Comparison of ENCODE assay signal across 13 cellular contexts in genomic region chrX:23373129-23373804, GRCh38. TPM values are rescaled to one million over a fixed set of nuclear protein-coding genes. Genes with fewer than 3 reads are reported as not detected.
DNase-seq lines count a peak whose midpoint lies in the region; ATAC-seq, FAIRE-seq and TF ChIP-seq lines count a peak whose summit lies in the region.
"Had no signal": no experiment of that assay in that cellular context is flagged by ENCODE, and none has a peak within 500 bp of the region (broad histone marks: within the 10 kb centered on the region; RNA-seq: fewer than 3 reads in every experiment).

No MANE protein-coding gene starts in this region.

- no peaks in the 10 kb centered on the region for H3K4me1 Mint-ChIP-seq in activated naive CD4-positive, alpha-beta T cell treated with anti-CD3 and anti-CD28 coated beads, Interleukin-2, amount 10 ng/mL, durations not matched to agents 7 days and 5 days
- H3K4me1 Mint-ChIP-seq: CD14-positive monocyte; central memory CD8-positive, alpha-beta T cell had no signal

- H3K27ac ChIP-seq in pancreas, result no peak overlapping the region

- H3K4me3 ChIP-seq in fibroblast of mammary gland (ENCODE audit: control insufficient read depth, low read depth, low read length) (no peak overlapping the region), pancreas (no peak overlapping the region)
- H3K4me3 ChIP-seq: K562 had no signal

- in situ Hi-C loops in Caki2 (cut with HindIII; ENCODE audit: low pct_unique_long_range_greater_than_20kb, low sequenced_read_pairs), result no loop called here

- FAIRE-seq in pancreas (lab: Jason Lieb, UNC), result peak; percentile 53
- FAIRE-seq: K562 had no signal

- ATAC-seq in pancreas (peak; percentile 44 to 78 (median 58)), HG02642 (IDR thresholded peaks at IDR 0.05; ENCODE audit: poor library complexity, unreplicated experiment) (no peak)
- ATAC-seq: K562 had no signal

- H3K4me1 ChIP-seq in pancreas, result peaks cover 0 to 13% (median 12%) of the 10 kb centered on the region in 3 donors

- no peak overlapping the region for H3K4me3 Mint-ChIP-seq in activated naive CD4-positive, alpha-beta T cell treated with anti-CD3 and anti-CD28 coated beads, Interleukin-2, amount 10 ng/mL, durations not matched to agents 7 days and 5 days
- H3K4me3 Mint-ChIP-seq: CD14-positive monocyte; central memory CD8-positive, alpha-beta T cell; T-helper 2 cell treated with Interferon-gamma antibody and Interleukin-4, amounts not matched to agents 5 μg/mL and 100 μg/mL, for 36 hours had no signal

- intact Hi-C loops in pancreas (cut with DNase I), result no loop called here

- H3K9me3 Mint-ChIP-seq in activated naive CD4-positive, alpha-beta T cell treated with anti-CD3 and anti-CD28 coated beads, Interleukin-2, amount 10 ng/mL, durations not matched to agents 7 days and 5 days, result no peaks in the 10 kb centered on the region
- H3K9me3 Mint-ChIP-seq: central memory CD8-positive, alpha-beta T cell; T-helper 2 cell treated with Interferon-gamma antibody and Interleukin-4, amounts not matched to agents 5 μg/mL and 100 μg/mL, for 36 hours had no signal

- WGBS in pancreas, 2 donors, result 30 to 44% methylated on average over 5 of the region's 5 CpGs

- H3K27ac Mint-ChIP-seq in activated naive CD4-positive, alpha-beta T cell treated with anti-CD3 and anti-CD28 coated beads, Interleukin-2, amount 10 ng/mL, durations not matched to agents 7 days and 5 days, result no peak overlapping the region
- H3K27ac Mint-ChIP-seq: CD14-positive monocyte; T-helper 2 cell treated with Interferon-gamma antibody and Interleukin-4, amounts not matched to agents 5 μg/mL and 100 μg/mL, for 36 hours had no signal

- CTCF ChIA-PET in activated naive CD4-positive, alpha-beta T cell treated with anti-CD3 and anti-CD28 coated beads, Interleukin-2, amount 10 ng/mL, durations not matched to agents 7 days and 5 days (lab: Charles Lee), result no interaction called here

- peaks cover 0 to 5% (median 0%) of the 10 kb centered on the region in 4 donors for H3K27me3 ChIP-seq in pancreas

- H3K9me3 ChIP-seq in pancreas, result no peaks in the 10 kb centered on the region

- no peaks in the 10 kb centered on the region for H3K36me3 ChIP-seq in pancreas

- no peaks in the 10 kb centered on the region for H3K27me3 Mint-ChIP-seq in activated naive CD4-positive, alpha-beta T cell treated with anti-CD3 and anti-CD28 coated beads, Interleukin-2, amount 10 ng/mL, durations not matched to agents 7 days and 5 days
- H3K27me3 Mint-ChIP-seq: central memory CD8-positive, alpha-beta T cell had no signal

- no peaks in the 10 kb centered on the region for H3K36me3 Mint-ChIP-seq in activated naive CD4-positive, alpha-beta T cell treated with anti-CD3 and anti-CD28 coated beads, Interleukin-2, amount 10 ng/mL, durations not matched to agents 7 days and 5 days
- H3K36me3 Mint-ChIP-seq: CD14-positive monocyte had no signal

- peak; percentile 48 for DNase-seq in Caki2 (ENCODE audit: low read depth)
- peak; percentile 29 for DNase-seq in RPMI7951 (ENCODE audit: low read depth)
- DNase-seq in fibroblast of mammary gland (ENCODE audit: low read depth), result peak; percentile 86
- DNase-seq in pancreas, result no peak
- DNase-seq in NCI-H1048 (lab: John Stamatoyannopoulos, UW), result no peak
- no peak for DNase-seq in activated naive CD4-positive, alpha-beta T cell treated with anti-CD3 and anti-CD28 coated beads, Interleukin-2, amount 10 ng/mL, durations not matched to agents 7 days and 5 days
- no peak for DNase-seq in activated CD4-positive, alpha-beta T cell treated with anti-CD3 and anti-CD28 coated beads for 1 hour
- DNase-seq: NCI-H524 treated with DMSO at 0.1 percent for 48 hours had no signal

- TF ChIP-seq CTCF in fibroblast of mammary gland (conservative IDR thresholded peaks at IDR 0.05; ENCODE audit: control insufficient read depth, insufficient read depth, low read depth, low read length), result no peak
- TF ChIP-seq CTCF in pancreas (IDR thresholded peaks at IDR 0.05), result no peak

RNA-seq across cellular contexts. Expression of gene PTCHD1, which starts 38.6 kb away (rescaled TPM):
- total RNA-seq in Caki2 (2014; rRNA removed; shearing (Covaris generic); ENCODE audit: low replicate concordance), result not detected in 2 replicates
- total RNA-seq in RPMI7951 (2014; rRNA removed; shearing (Covaris generic)), result under 0.01 TPM in 1 of 2 replicates, not detected in the other
- total RNA-seq in pancreas, result under 1 TPM in 5 of 6 donors, not detected in 1; under 0.01 to 0.16 (median 0.03) TPM
- under 1 TPM; 0.04 to 0.05 TPM for polyA plus RNA-seq in pancreas
- total RNA-seq: K562 had no signal
- polyA plus RNA-seq: CD14-positive monocyte, K562 had no signal

Comparison
In these comparisons a context has a peak if more than half of its experiments do, and no peak if none do; other contexts are left out.
1. DNase-seq: peak in Caki2 (single experiment), RPMI7951 (single experiment) and fibroblast of mammary gland (single experiment); none in pancreas (0 of 6), NCI-H1048 (single experiment), activated naive CD4-positive, alpha-beta T cell treated with anti-CD3 and anti-CD28 coated beads, Interleukin-2, amount 10 ng/mL, durations not matched to agents 7 days and 5 days (single experiment) and activated CD4-positive, alpha-beta T cell treated with anti-CD3 and anti-CD28 coated beads for 1 hour (single experiment).